In the genomic region with DNA sequence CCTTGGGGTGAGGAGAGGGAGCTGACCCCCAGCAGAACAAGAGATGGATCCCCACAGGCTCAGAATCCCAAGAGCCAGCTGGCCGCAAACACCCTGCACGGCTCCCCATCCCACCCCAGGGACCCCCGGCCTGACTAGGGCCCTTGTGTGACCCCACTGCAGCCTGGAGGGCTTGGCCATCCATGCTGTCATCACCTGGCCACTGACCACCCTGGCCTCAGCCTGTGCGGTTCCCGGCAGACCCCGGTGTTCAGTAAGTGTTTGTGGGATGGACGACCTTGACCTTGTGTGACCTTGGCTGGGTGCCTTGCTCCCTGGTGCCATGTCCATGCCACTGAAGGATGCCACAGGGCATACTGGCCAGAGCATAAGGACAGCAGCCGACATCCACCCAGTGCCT, we compare ENCODE assay signal across 26 cellular contexts.
"Had no signal": no experiment of that assay in that cellular context is flagged by ENCODE, and none has a peak within 500 bp of the region (broad histone marks: within the 10 kb centered on the region; RNA-seq: fewer than 3 reads in every experiment).

No MANE protein-coding gene starts in this region.

- FAIRE-seq: colon had no signal

- H3K9me3 ChIP-seq: gastroesophageal sphincter, heart left ventricle, neutrophil, prostate gland, right atrium auricular region, stomach, thyroid gland had no signal

- H3K27me3 ChIP-seq: hepatocyte, neutrophil, right atrium auricular region, thyroid gland had no signal

- H3K4me1 ChIP-seq: gastroesophageal sphincter, heart left ventricle, parathyroid adenoma, prostate gland, right atrium auricular region, stomach, thyroid gland had no signal

- H3K9ac ChIP-seq: parathyroid adenoma had no signal

- H3K79me2 ChIP-seq: hepatocyte, parathyroid adenoma had no signal

- H3K36me3 ChIP-seq: gastroesophageal sphincter, heart left ventricle, neutrophil, prostate gland, right atrium auricular region, stomach, thyroid gland had no signal

- ATAC-seq: esophagus mucosa; gastroesophageal sphincter; heart left ventricle; left ventricle myocardium superior; natural killer cell; sciatic nerve; stimulated activated effector memory CD8-positive, alpha-beta T cell treated with anti-CD3 and anti-CD28 coated beads, Interleukin-12 subunit alpha, Interleukin-12 subunit beta, amount 100 ng/mL, for 72 hours had no signal

- H2AFZ ChIP-seq: hepatocyte, parathyroid adenoma had no signal

- DNase-seq: effector CD4-positive, alpha-beta T cell; endodermal cell; foreskin fibroblast; left ventricle myocardium superior; natural killer cell; stimulated activated CD4-positive, alpha-beta T cell treated with anti-CD3 and anti-CD28 coated beads, Interleukin-2, amount 100 ng/mL, for 24 hours; stimulated activated CD4-positive, alpha-beta T cell treated with anti-CD3 and anti-CD28 coated beads, Interleukin-4, amount 100 ng/mL, for 24 hours; stimulated activated naive CD4-positive, alpha-beta T cell treated with Interleukin-2 at 50 U/mL for 16 hours; stomach; thyroid gland; trophoblast cell had no signal

- H3K27ac ChIP-seq: dorsolateral prefrontal cortex, epithelial cell of prostate, gastroesophageal sphincter, heart left ventricle, hepatocyte, neutrophil, parathyroid adenoma, prostate gland, right atrium auricular region, stomach, thyroid gland had no signal

- H3K4me2 ChIP-seq: hepatocyte, smooth muscle cell had no signal

- H3K4me3 ChIP-seq: dorsolateral prefrontal cortex, gastroesophageal sphincter, heart left ventricle, hepatocyte, lung, prostate gland, right atrium auricular region, smooth muscle cell, stomach, thyroid gland had no signal
